ENCODE assay signal across 1 cellular context in the genomic region with DNA sequence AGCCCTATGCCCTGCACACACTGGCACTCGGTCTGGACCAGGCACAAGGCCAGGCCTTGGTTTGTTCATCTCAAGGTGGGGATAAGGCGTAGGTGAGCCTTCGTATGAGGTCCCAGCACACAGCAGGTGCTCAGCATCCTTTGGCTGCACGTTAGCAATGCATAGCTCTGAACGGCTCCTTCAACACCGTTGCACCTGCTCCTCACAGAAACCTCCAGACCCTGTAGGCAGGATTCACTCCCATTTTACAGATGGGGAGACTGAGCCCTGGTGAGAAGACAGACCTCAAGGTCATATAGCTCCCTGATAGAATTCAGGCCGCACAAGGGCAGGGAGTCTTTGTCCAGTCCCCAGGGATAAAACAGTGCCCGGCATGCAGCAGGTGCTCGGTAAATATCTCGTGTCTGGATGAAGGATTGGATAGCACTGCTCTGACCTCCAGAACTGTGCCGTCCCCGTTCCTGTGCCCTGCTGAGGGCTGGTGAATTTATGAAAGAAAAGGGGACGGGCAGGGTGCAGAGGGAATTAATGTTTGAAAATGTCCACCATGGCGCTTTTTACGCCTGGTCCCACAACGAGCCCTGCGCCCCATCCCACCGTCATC.
TF ChIP-seq lines count a peak whose summit lies in the region.

No MANE protein-coding gene starts in this region.

TF ChIP-seq in H1, 55 proteins besides CTCF, POLR2A, EP300 and RAD21:
- TF ChIP-seq, protein P1, sequence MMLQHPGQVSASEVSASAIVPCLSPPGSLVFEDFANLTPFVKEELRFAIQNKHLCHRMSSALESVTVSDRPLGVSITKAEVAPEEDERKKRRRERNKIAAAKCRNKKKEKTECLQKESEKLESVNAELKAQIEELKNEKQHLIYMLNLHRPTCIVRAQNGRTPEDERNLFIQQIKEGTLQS (IDR thresholded peaks at IDR 0.05; ENCODE audit: insufficient read depth, low read depth, low read length) = no peak
- TF ChIP-seq SAP30 (IDR thresholded peaks at IDR 0.05; ENCODE audit: insufficient read depth, insufficient replicate concordance, low read length) = no peak
- TF ChIP-seq RBBP5 (IDR thresholded peaks at IDR 0.05; ENCODE audit: borderline replicate concordance, low read depth, low read length) = no peak
- TF ChIP-seq TAF1 (IDR thresholded peaks at IDR 0.05; ENCODE audit: low read depth, low read length) = no peak
- TF ChIP-seq RXRA (IDR thresholded peaks at IDR 0.05; ENCODE audit: insufficient read depth, low read depth, low read length) = no peak
- no peak for TF ChIP-seq KDM4A (IDR thresholded peaks at IDR 0.05; ENCODE audit: low read depth, low read length, severe bottlenecking)
- no peak for TF ChIP-seq MAFK (IDR thresholded peaks at IDR 0.05; ENCODE audit: low read depth, low read length)
- no peak for TF ChIP-seq HDAC2 (IDR thresholded peaks at IDR 0.05; ENCODE audit: borderline replicate concordance in 1 of 2, low read depth in 2 of 2, low read length in 2 of 2)
- TF ChIP-seq SP2 (IDR thresholded peaks at IDR 0.05; ENCODE audit: low read length) = no peak
- no peak; the same call in 1 of the 2 replicates for TF ChIP-seq KDM1A (IDR thresholded peaks at IDR 0.05; ENCODE audit: borderline replicate concordance, low read length)
- TF ChIP-seq EZH2 (IDR thresholded peaks at IDR 0.05; ENCODE audit: low read depth, low read length, severe bottlenecking) = no peak
- no peak for TF ChIP-seq TCF12 (IDR thresholded peaks at IDR 0.05; ENCODE audit: low read depth, low read length)
- no peak for TF ChIP-seq GTF2F1 (IDR thresholded peaks at IDR 0.05; ENCODE audit: borderline replicate concordance, low read depth, low read length)
- TF ChIP-seq CEBPB (IDR thresholded peaks at IDR 0.05; ENCODE audit: low read depth, low read length) = no peak
- no peak for TF ChIP-seq TBP (IDR thresholded peaks at IDR 0.05; ENCODE audit: low read depth, low read length)
- TF ChIP-seq HDAC6 (IDR thresholded peaks at IDR 0.05; ENCODE audit: low read depth, low read length) = no peak
- no peak for TF ChIP-seq POLR2AphosphoS5 (IDR thresholded peaks at IDR 0.05; ENCODE audit: low read depth, low read length)
- no peak for TF ChIP-seq JUN (IDR thresholded peaks at IDR 0.05; ENCODE audit: low read depth, low read length)
- TF ChIP-seq SIN3A (conservative IDR thresholded peaks at IDR 0.05 in 1 of 2, IDR thresholded peaks at IDR 0.05 in 1 of 2; ENCODE audit: low read depth in 1 of 2, low read length in 2 of 2) = no peak
